In genomic region chr3:173371848-173372487, GRCh38 we compare ENCODE assay signal across 8 cellular contexts. TPM values are rescaled to one million over a fixed set of nuclear protein-coding genes. Genes with fewer than 3 reads are reported as not detected.
A peak's percentile ranks its signal among the peaks of the same experiment; 100 is the strongest.
DNase-seq lines count a peak whose midpoint lies in the region; ATAC-seq, FAIRE-seq and TF ChIP-seq lines count a peak whose summit lies in the region.

No MANE protein-coding gene starts in this region.

- TF ChIP-seq CTCF in MM.1S (IDR thresholded peaks at IDR 0.05; ENCODE audit: low read length) (peak; percentile 73), adrenal gland (IDR thresholded peaks at IDR 0.05) (peak; percentile 6 to 57 (median 38)), upper lobe of left lung (IDR thresholded peaks at IDR 0.05) (peak in 5 of 6 experiments; percentile 15 to 46 (median 35))

- H3K9me2 ChIP-seq in MM.1S (replicated peaks; ENCODE audit: insufficient read depth, low read length): no peaks in the 10 kb centered on the region

- FAIRE-seq in G401.6 (lab: Jason Lieb, UNC) (peak; percentile 59), HTR-8/SVneo (lab: Jason Lieb, UNC) (no peak)

- no peaks in the 10 kb centered on the region for H3K79me2 ChIP-seq in MM.1S (ENCODE audit: low read length)

- intact Hi-C loops in adrenal gland (cut with DNase I): no loop called here

- H3K4me3 ChIP-seq in MM.1S (ENCODE audit: low read length): no peak overlapping the region
- H3K4me3 ChIP-seq in adrenal gland: no peak overlapping the region
- no peak overlapping the region for H3K4me3 ChIP-seq in upper lobe of left lung

- H2AFZ ChIP-seq in MM.1S (ENCODE audit: low read length): no peak overlapping the region

- DNase-seq in MM.1S (peak; percentile 38), adrenal gland (peak in 5 of 7 donors; percentile 10 to 61 (median 24)), inferior parietal cortex (ENCODE audit: extremely low spot score) (peak; percentile 71), upper lobe of left lung (no peak), HTR-8/SVneo (ENCODE audit: insufficient read length, low spot score) (no peak)

- H3K4me1 ChIP-seq in MM.1S (ENCODE audit: low read length): no peaks in the 10 kb centered on the region
- H3K4me1 ChIP-seq in adrenal gland (replicated peaks in 1 of 2): no peaks in the 10 kb centered on the region
- H3K4me1 ChIP-seq in upper lobe of left lung: no peaks in the 10 kb centered on the region

- no peaks in the 10 kb centered on the region for H3F3A ChIP-seq in MM.1S (ENCODE audit: insufficient read depth, low read length)

- H3K9me3 ChIP-seq in MM.1S (replicated peaks; ENCODE audit: insufficient read depth, low read length): no peaks in the 10 kb centered on the region
- H3K9me3 ChIP-seq in adrenal gland (replicated peaks in 1 of 3): no peaks in the 10 kb centered on the region
- no peaks in the 10 kb centered on the region for H3K9me3 ChIP-seq in upper lobe of left lung

- H3K27me3 ChIP-seq in MM.1S (replicated peaks; ENCODE audit: insufficient read depth, low read length) (no peaks in the 10 kb centered on the region), adrenal gland (no peaks in the 10 kb centered on the region), upper lobe of left lung (no peaks in the 10 kb centered on the region)

- ATAC-seq in upper lobe of left lung (ENCODE audit: low FRiP score in 2 of 2): peak in 1 of 2 donors; percentile 73
- no peak for ATAC-seq in GM18907 (IDR thresholded peaks at IDR 0.05; ENCODE audit: unreplicated experiment)
- no peak for ATAC-seq in HG03280 (IDR thresholded peaks at IDR 0.05; ENCODE audit: unreplicated experiment)

- H3K36me3 ChIP-seq in MM.1S (replicated peaks; ENCODE audit: insufficient read depth, low read length) (no peaks in the 10 kb centered on the region), adrenal gland (replicated peaks in 1 of 2) (no peaks in the 10 kb centered on the region), upper lobe of left lung (no peaks in the 10 kb centered on the region)

- no peak overlapping the region for H3K9ac ChIP-seq in MM.1S (ENCODE audit: low read length)

- H4K20me1 ChIP-seq in MM.1S (ENCODE audit: insufficient read depth, low read length): no peaks in the 10 kb centered on the region

- TF ChIP-seq POLR2A in adrenal gland (IDR thresholded peaks at IDR 0.05) (no peak), upper lobe of left lung (IDR thresholded peaks at IDR 0.05) (no peak)

- TF ChIP-seq EP300 in upper lobe of left lung (IDR thresholded peaks at IDR 0.05): no peak

- WGBS in adrenal gland, 4 donors: 40 to 48% (median 41%) methylated on average over 3 of the region's 3 CpGs
- 34 to 42% methylated on average over 3 of the region's 3 CpGs for WGBS in upper lobe of left lung, 2 donors

- H3K27ac ChIP-seq in MM.1S (ENCODE audit: low read length) (no peak overlapping the region), adrenal gland (no peak overlapping the region), upper lobe of left lung (no peak overlapping the region)

- no peak overlapping the region for H3K4me2 ChIP-seq in MM.1S (ENCODE audit: low read depth, low read length)

RNA-seq across cellular contexts. Expression of gene NLGN1, which starts 25.6 kb away (rescaled TPM):
- 1 to 10 TPM in 3 of 8 donors, under 1 TPM in 5; 0.30 to 3.7 (median 0.84) TPM for total RNA-seq in adrenal gland
- polyA plus RNA-seq in adrenal gland: 1 to 10 TPM in 1 of 3 donors, under 1 TPM in 2; 0.13 to 2.0 (median 0.64) TPM
- total RNA-seq in upper lobe of left lung: 1 to 10 TPM in 4 of 6 donors, under 1 TPM in 2; under 0.01 to 3.5 (median 1.9) TPM

Comparison
In these comparisons a context has a peak if more than half of its experiments do, and no peak if none do; other contexts are left out.
1. DNase-seq: peak in MM.1S (single experiment), adrenal gland (5 of 7) and inferior parietal cortex (single experiment); none in upper lobe of left lung (0 of 2) and HTR-8/SVneo (single experiment).
2. Peak in every context shown above with its lines, with median percentiles within 50 percentile points of each other: CTCF ChIP-seq.